Comparison of ENCODE assay signal across 34 cellular contexts in genomic region chr17:36057900-36058299, GRCh38. TPM values are rescaled to one million over a fixed set of nuclear protein-coding genes. Genes with fewer than 3 reads are reported as not detected.
"Had no signal": no experiment of that assay in that cellular context is flagged by ENCODE, and none has a peak within 500 bp of the region (broad histone marks: within the 10 kb centered on the region; RNA-seq: fewer than 3 reads in every experiment).

No MANE protein-coding gene starts in this region.

- H3K4me3 ChIP-seq: MG63, SJCRH30, SK-N-MC had no signal

- H3K4me1 ChIP-seq: SJCRH30 had no signal

- H3K27ac ChIP-seq: brain microvascular endothelial cell, RWPE1, SJCRH30, SK-N-MC had no signal

- H3K27ac Mint-ChIP-seq: activated CD4-positive, alpha-beta memory T cell treated with anti-CD3 and anti-CD28 coated beads for 36 hours; activated CD4-positive, alpha-beta T cell treated with anti-CD3 and anti-CD28 coated beads for 36 hours; activated naive CD4-positive, alpha-beta T cell treated with anti-CD3 and anti-CD28 coated beads, Interleukin-2, amount 10 ng/mL, durations not matched to agents 7 days and 5 days; activated naive CD8-positive, alpha-beta T cell treated with anti-CD3 and anti-CD28 coated beads for 36 hours; activated T-helper 1 cell treated with anti-CD3 and anti-CD28 coated beads, Interleukin-12 subunit alpha, Interleukin-12 subunit beta, Interleukin-2, Interleukin-4 antibody, amounts not matched to agents 30 ng/mL and 10 ng/mL and 1 ng/mL, durations not matched to agents 14 hours and 24 hours and 36 hours; WTC11 had no signal

- H3K36me3 Mint-ChIP-seq: activated CD4-positive, alpha-beta memory T cell treated with anti-CD3 and anti-CD28 coated beads for 36 hours; activated naive CD4-positive, alpha-beta T cell treated with anti-CD3 and anti-CD28 coated beads, Interleukin-2, amount 10 ng/mL, durations not matched to agents 7 days and 5 days; activated naive CD8-positive, alpha-beta T cell treated with anti-CD3 and anti-CD28 coated beads for 36 hours; WTC11 had no signal

- H3K9me3 ChIP-seq: MG63, SJCRH30 had no signal

- DNase-seq: activated CD4-positive, alpha-beta memory T cell treated with anti-CD3 and anti-CD28 coated beads for 36 hours; activated CD4-positive, alpha-beta T cell treated with anti-CD3 and anti-CD28 coated beads for 36 hours; activated CD4-positive, alpha-beta T cell treated with anti-CD3 and anti-CD28 coated beads, Interleukin-2, amount 50 U/mL, for 1 hour; activated CD8-positive, alpha-beta memory T cell treated with anti-CD3 and anti-CD28 coated beads, Interleukin-2, amount 50 U/mL, for 4 hours; activated effector memory CD4-positive, alpha-beta T cell treated with Interleukin-2 at 50 U/mL for 16 hours; activated naive CD4-positive, alpha-beta T cell treated with anti-CD3 and anti-CD28 coated beads, Interleukin-2, amount 10 ng/mL, durations not matched to agents 7 days and 5 days; activated naive CD8-positive, alpha-beta T cell treated with anti-CD3 and anti-CD28 coated beads for 36 hours; activated T-cell treated with anti-CD3 and anti-CD28 coated beads for 4 hours; activated T-cell treated with anti-CD3 and anti-CD28 coated beads, Interleukin-2, amount 50 U/mL, for 4 hours; amniotic stem cell; aorta; brain microvascular endothelial cell; central memory CD4-positive, alpha-beta T cell; Kasumi-1; KG1; MG63; NCI-H1105 treated with DMSO at 0.1 percent for 48 hours; NCI-H1436; NCI-H1694 treated with DMSO at 0.1 percent for 48 hours; NCI-H2029; NCI-H345; NCI-H524 treated with DMSO at 0.1 percent for 48 hours; PC-3; SJCRH30; T1000 had no signal

- H3K4me3 Mint-ChIP-seq: activated CD4-positive, alpha-beta memory T cell treated with anti-CD3 and anti-CD28 coated beads for 36 hours; activated CD4-positive, alpha-beta T cell treated with anti-CD3 and anti-CD28 coated beads for 36 hours; activated naive CD4-positive, alpha-beta T cell treated with anti-CD3 and anti-CD28 coated beads, Interleukin-2, amount 10 ng/mL, durations not matched to agents 7 days and 5 days; activated naive CD8-positive, alpha-beta T cell treated with anti-CD3 and anti-CD28 coated beads for 36 hours; activated T-cell treated with anti-CD3 and anti-CD28 coated beads, Interleukin-2, amount 50 U/mL, for 4 hours; activated T-helper 1 cell treated with anti-CD3 and anti-CD28 coated beads, Interleukin-12 subunit alpha, Interleukin-12 subunit beta, Interleukin-2, Interleukin-4 antibody, amounts not matched to agents 30 ng/mL and 10 ng/mL and 1 ng/mL, durations not matched to agents 14 hours and 24 hours and 36 hours; WTC11 had no signal

- H3K36me3 ChIP-seq: brain microvascular endothelial cell, MG63, SJCRH30 had no signal

- ATAC-seq: activated CD4-positive, alpha-beta T cell treated with anti-CD3 and anti-CD28 coated beads for 36 hours; activated CD4-positive, CD25-positive, alpha-beta regulatory T cell treated with anti-CD3 and anti-CD28 coated beads, Interleukin-2, amount 50 U/mL, for 24 hours; activated T-cell treated with anti-CD3 and anti-CD28 coated beads, Interleukin-2, amount 50 U/mL, for 4 hours; PC-3; Right ventricle myocardium inferior; WTC11 had no signal

- H3K4me1 Mint-ChIP-seq: activated CD4-positive, alpha-beta T cell treated with anti-CD3 and anti-CD28 coated beads for 36 hours; activated naive CD4-positive, alpha-beta T cell treated with anti-CD3 and anti-CD28 coated beads, Interleukin-2, amount 10 ng/mL, durations not matched to agents 7 days and 5 days; WTC11 had no signal

- H3K9me3 Mint-ChIP-seq: activated CD4-positive, alpha-beta memory T cell treated with anti-CD3 and anti-CD28 coated beads for 36 hours; activated naive CD4-positive, alpha-beta T cell treated with anti-CD3 and anti-CD28 coated beads, Interleukin-2, amount 10 ng/mL, durations not matched to agents 7 days and 5 days; activated naive CD8-positive, alpha-beta T cell treated with anti-CD3 and anti-CD28 coated beads for 36 hours; activated T-cell treated with anti-CD3 and anti-CD28 coated beads, Interleukin-2, amount 50 U/mL, for 4 hours; activated T-helper 1 cell treated with anti-CD3 and anti-CD28 coated beads, Interleukin-12 subunit alpha, Interleukin-12 subunit beta, Interleukin-2, Interleukin-4 antibody, amounts not matched to agents 30 ng/mL and 10 ng/mL and 1 ng/mL, durations not matched to agents 14 hours and 24 hours and 36 hours had no signal

- H3K27me3 ChIP-seq: brain microvascular endothelial cell had no signal

RNA-seq across cellular contexts. Expression of gene CCL18, which starts 6.2 kb away (rescaled TPM):
- total RNA-seq: activated CD4-positive, alpha-beta T cell treated with anti-CD3 and anti-CD28 coated beads for 36 hours; activated naive CD8-positive, alpha-beta T cell treated with anti-CD3 and anti-CD28 coated beads for 36 hours; activated T-cell treated with anti-CD3 and anti-CD28 coated beads, Interleukin-2, amount 50 U/mL, for 4 hours; activated T-helper 1 cell treated with anti-CD3 and anti-CD28 coated beads, Interleukin-12 subunit alpha, Interleukin-12 subunit beta, Interleukin-2, Interleukin-4 antibody, amounts not matched to agents 30 ng/mL and 10 ng/mL and 1 ng/mL, durations not matched to agents 14 hours and 24 hours and 36 hours; NCI-H460; PC-3; SJCRH30; T-helper 1 cell treated with Interleukin-12 subunit alpha and Interleukin-12 subunit beta and Interleukin-4 antibody, amounts not matched to agents 30 ng/mL and 1 ng/mL, for 36 hours; T-helper 2 cell treated with Interferon-gamma antibody and Interleukin-4, amounts not matched to agents 100 ng/mL and 5 ng/mL, for 36 hours; WTC11 had no signal

RNA-seq across cellular contexts. Expression of gene CCL3, which starts 32.0 kb away (rescaled TPM):
- total RNA-seq: NCI-H460, PC-3, Right ventricle myocardium inferior, SJCRH30 had no signal

RNA-seq across cellular contexts. Expression of gene CCL23, which starts 40.1 kb away (rescaled TPM):
- total RNA-seq: activated CD4-positive, alpha-beta memory T cell treated with anti-CD3 and anti-CD28 coated beads for 36 hours; activated CD4-positive, alpha-beta T cell treated with anti-CD3 and anti-CD28 coated beads for 36 hours; activated naive CD8-positive, alpha-beta T cell treated with anti-CD3 and anti-CD28 coated beads for 36 hours; activated T-cell treated with anti-CD3 and anti-CD28 coated beads, Interleukin-2, amount 50 U/mL, for 4 hours; activated T-helper 1 cell treated with anti-CD3 and anti-CD28 coated beads, Interleukin-12 subunit alpha, Interleukin-12 subunit beta, Interleukin-2, Interleukin-4 antibody, amounts not matched to agents 30 ng/mL and 10 ng/mL and 1 ng/mL, durations not matched to agents 14 hours and 24 hours and 36 hours; NCI-H460; PC-3; Right ventricle myocardium inferior; SJCRH30; T-helper 1 cell treated with Interleukin-12 subunit alpha and Interleukin-12 subunit beta and Interleukin-4 antibody, amounts not matched to agents 30 ng/mL and 1 ng/mL, for 36 hours; T-helper 2 cell treated with Interferon-gamma antibody and Interleukin-4, amounts not matched to agents 100 ng/mL and 5 ng/mL, for 36 hours; WTC11 had no signal

RNA-seq across cellular contexts. Expression of gene CCL4, which starts 45.7 kb away (rescaled TPM):
- total RNA-seq: NCI-H460, PC-3, SJCRH30 had no signal

RNA-seq across cellular contexts. Expression of gene CCL15, which starts 56.5 kb away (rescaled TPM):
- total RNA-seq: activated CD4-positive, alpha-beta memory T cell treated with anti-CD3 and anti-CD28 coated beads for 36 hours; activated CD4-positive, alpha-beta T cell treated with anti-CD3 and anti-CD28 coated beads for 36 hours; activated naive CD8-positive, alpha-beta T cell treated with anti-CD3 and anti-CD28 coated beads for 36 hours; activated T-cell treated with anti-CD3 and anti-CD28 coated beads, Interleukin-2, amount 50 U/mL, for 4 hours; activated T-helper 1 cell treated with anti-CD3 and anti-CD28 coated beads, Interleukin-12 subunit alpha, Interleukin-12 subunit beta, Interleukin-2, Interleukin-4 antibody, amounts not matched to agents 30 ng/mL and 10 ng/mL and 1 ng/mL, durations not matched to agents 14 hours and 24 hours and 36 hours; aorta; NCI-H460; PC-3; Right ventricle myocardium inferior; SJCRH30; T-helper 1 cell treated with Interleukin-12 subunit alpha and Interleukin-12 subunit beta and Interleukin-4 antibody, amounts not matched to agents 30 ng/mL and 1 ng/mL, for 36 hours; T-helper 2 cell treated with Interferon-gamma antibody and Interleukin-4, amounts not matched to agents 100 ng/mL and 5 ng/mL, for 36 hours; WTC11 had no signal
